ENCODE assay signal across 24 cellular contexts in genomic region chr10:60615551-60615950, GRCh38.
"Had no signal": no experiment of that assay in that cellular context is flagged by ENCODE, and none has a peak within 500 bp of the region (broad histone marks: within the 10 kb centered on the region; RNA-seq: fewer than 3 reads in every experiment).

No MANE protein-coding gene starts in this region.

- H3K36me3 ChIP-seq: colonic mucosa, esophagus squamous epithelium, gastrocnemius medialis, heart right ventricle, left lung, lower lobe of right lung had no signal

- H3K27me3 ChIP-seq: colonic mucosa, esophagus squamous epithelium, gastrocnemius medialis, heart right ventricle, left lung had no signal

- H3K4me1 Mint-ChIP-seq: naive B cell had no signal

- H3K4me3 ChIP-seq: colonic mucosa, esophagus squamous epithelium, gastrocnemius medialis, heart right ventricle, left lung, lower lobe of right lung, mucosa of descending colon had no signal

- H3K36me3 Mint-ChIP-seq: naive B cell had no signal

- H3K4me1 ChIP-seq: colonic mucosa, left lung, lower lobe of right lung had no signal

- DNase-seq: colonic mucosa; cortex of kidney; effector CD8-positive, alpha-beta T cell; effector memory CD8-positive, alpha-beta T cell; endodermal cell; erythroblast; esophagus squamous epithelium; foreskin melanocyte; gastrocnemius medialis; glutamatergic neuron; head of caudate nucleus; heart right ventricle; hypothalamus; left cardiac atrium; left lung; left ventricle myocardium superior; lower lobe of right lung; mesenchymal stem cell; mucosa of descending colon; naive B cell had no signal

- H3K27ac Mint-ChIP-seq: dendritic cell treated with granulocyte-macrophage colony-stimulating factor and Interleukin-4, amounts not matched to agents 40 ng/mL and 50 ng/mL, for 4 days; effector memory CD8-positive, alpha-beta T cell; endodermal cell; mesothelial cell of epicardium; naive B cell had no signal

- H3K9me3 ChIP-seq: colonic mucosa, esophagus squamous epithelium, gastrocnemius medialis, heart right ventricle, left lung, lower lobe of right lung, mucosa of descending colon had no signal

- H3K9me3 Mint-ChIP-seq: dendritic cell treated with granulocyte-macrophage colony-stimulating factor and Interleukin-4, amounts not matched to agents 40 ng/mL and 50 ng/mL, for 4 days; effector memory CD8-positive, alpha-beta T cell; endodermal cell; mesothelial cell of epicardium; naive B cell had no signal

- H3K27ac ChIP-seq: colonic mucosa, epithelial cell of prostate, esophagus squamous epithelium, gastrocnemius medialis, heart right ventricle, left lung, lower lobe of right lung had no signal

- ATAC-seq: effector memory CD8-positive, alpha-beta T cell; esophagus mucosa; gastrocnemius medialis; heart right ventricle; left cardiac atrium; left lung; left ventricle myocardium superior; lower lobe of right lung; mucosa of descending colon had no signal

- H3K27me3 Mint-ChIP-seq: dendritic cell treated with granulocyte-macrophage colony-stimulating factor and Interleukin-4, amounts not matched to agents 40 ng/mL and 50 ng/mL, for 4 days; effector memory CD8-positive, alpha-beta T cell had no signal

- H3K4me3 Mint-ChIP-seq: dendritic cell treated with granulocyte-macrophage colony-stimulating factor and Interleukin-4, amounts not matched to agents 40 ng/mL and 50 ng/mL, for 4 days; effector memory CD8-positive, alpha-beta T cell; endodermal cell; mesothelial cell of epicardium; naive B cell had no signal
